ENCODE assay signal across 30 cellular contexts in the genomic region with DNA sequence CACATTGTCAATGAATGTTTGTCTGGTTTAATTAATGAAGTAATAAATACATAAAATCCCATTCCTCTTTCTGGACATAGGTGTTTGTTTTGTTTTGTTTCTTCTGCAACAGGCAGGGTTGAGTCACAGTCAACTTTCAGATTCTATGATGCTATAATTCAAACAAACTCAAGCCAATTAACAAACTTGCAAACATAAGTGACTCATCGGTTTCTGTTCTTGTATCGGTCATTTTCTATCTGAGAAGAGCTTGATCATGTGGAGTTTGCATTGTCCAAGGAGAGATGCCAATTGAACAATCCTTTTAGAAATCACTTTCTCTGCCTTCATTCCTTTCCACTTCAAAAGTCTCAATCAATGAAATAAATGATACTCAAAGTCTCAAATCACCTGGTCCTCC.
DNase-seq lines count a peak whose midpoint lies in the region; ATAC-seq and TF ChIP-seq lines count a peak whose summit lies in the region.
"Had no signal": no experiment of that assay in that cellular context is flagged by ENCODE, and none has a peak within 500 bp of the region (broad histone marks: within the 10 kb centered on the region; RNA-seq: fewer than 3 reads in every experiment).

No MANE protein-coding gene starts in this region.

- DNase-seq in activated CD4-positive, alpha-beta T cell treated with anti-CD3 and anti-CD28 coated beads for 36 hours = no peak
- DNase-seq in activated CD4-positive, alpha-beta T cell treated with anti-CD3 and anti-CD28 coated beads for 48 hours = no peak
- DNase-seq in M059J (ENCODE audit: low read depth) (peak; percentile 3), epithelial cell of esophagus (ENCODE audit: low read depth) (peak; percentile 1), mesenteric fat pad (ENCODE audit: low spot score) (no peak), DMS53 (lab: John Stamatoyannopoulos, UW) (no peak)
- DNase-seq: activated B cell treated with CpG ODN at 0.5 μM for 24 hours; activated naive CD8-positive, alpha-beta T cell treated with anti-CD3 and anti-CD28 coated beads for 36 hours; AML-193; CD8-positive, alpha-beta T cell; cerebellar nuclear complex; foreskin melanocyte; H9; immature natural killer cell; Karpas-422; left lung; NCI-H1105 treated with DMSO at 0.1 percent for 48 hours; NCI-H524; pancreas; stimulated activated CD4-positive, alpha-beta T cell treated with anti-CD3 and anti-CD28 coated beads, Interleukin-4, amount 100 ng/mL, for 4 hours; stomach; T1000 had no signal

- peaks cover 39% of the 10 kb centered on the region for H3K27me3 Mint-ChIP-seq in activated CD4-positive, alpha-beta T cell treated with anti-CD3 and anti-CD28 coated beads for 36 hours

- POLR2A ChIA-PET in activated CD4-positive, alpha-beta T cell treated with anti-CD3 and anti-CD28 coated beads for 36 hours (lab: Charles Lee) = interaction anchor here (0.7 kb wide), 2 partner anchors 293 to 544 kb away, joined by 3 read pairs; no protein-coding TSS in a partner anchor

- intact Hi-C loops in activated CD4-positive, alpha-beta T cell treated with anti-CD3 and anti-CD28 coated beads for 36 hours (cut with DNase I, micrococcal nuclease) = loop anchor here in 1 of 2 experiments (2.0 kb wide), 1 partner anchor 174 kb away; no protein-coding TSS in a partner anchor

- H3K4me3 ChIP-seq in epithelial cell of esophagus (ENCODE audit: low read length) = no peak overlapping the region
- H3K4me3 ChIP-seq: hepatocyte, left lung, pancreas, right atrium auricular region, stomach, tibial nerve had no signal

- H3K36me3 Mint-ChIP-seq in activated CD4-positive, alpha-beta T cell treated with anti-CD3 and anti-CD28 coated beads for 36 hours (ENCODE audit: low read depth) = no peaks in the 10 kb centered on the region
- H3K36me3 Mint-ChIP-seq: activated naive CD8-positive, alpha-beta T cell treated with anti-CD3 and anti-CD28 coated beads for 36 hours; CD8-positive, alpha-beta T cell; immature natural killer cell had no signal

- no peak overlapping the region for H3K4me3 Mint-ChIP-seq in activated CD4-positive, alpha-beta T cell treated with anti-CD3 and anti-CD28 coated beads for 36 hours
- H3K4me3 Mint-ChIP-seq: activated B cell treated with CpG ODN at 0.5 μM for 24 hours; activated naive CD8-positive, alpha-beta T cell treated with anti-CD3 and anti-CD28 coated beads for 36 hours; CD8-positive, alpha-beta T cell; H9; immature natural killer cell; nephron had no signal

- CTCF ChIA-PET in activated CD4-positive, alpha-beta T cell treated with anti-CD3 and anti-CD28 coated beads for 36 hours (lab: Charles Lee) = no interaction called here

- peaks cover 9% of the 10 kb centered on the region for H3K4me1 Mint-ChIP-seq in activated CD4-positive, alpha-beta T cell treated with anti-CD3 and anti-CD28 coated beads for 36 hours
- H3K4me1 Mint-ChIP-seq: activated B cell treated with CpG ODN at 0.5 μM for 24 hours, H9, immature natural killer cell, nephron had no signal

- H3K9me3 Mint-ChIP-seq in activated CD4-positive, alpha-beta T cell treated with anti-CD3 and anti-CD28 coated beads for 36 hours (ENCODE audit: low read depth) = no peaks in the 10 kb centered on the region
- H3K9me3 Mint-ChIP-seq: activated T-helper 2 cell treated with anti-CD3 and anti-CD28 coated beads, Interferon-gamma antibody, Interleukin-2, Interleukin-4, amounts not matched to agents 10 μg/mL and 5 μg/mL and 100 μg/mL, durations not matched to agents 14 hours and 24 hours and 36 hours; nephron had no signal

- no peak for TF ChIP-seq CTCF in epithelial cell of esophagus (IDR thresholded peaks at IDR 0.05; ENCODE audit: insufficient read depth, low read depth, low read length, missing control alignments)

- peak; percentile 70 for ATAC-seq in activated CD4-positive, alpha-beta T cell treated with anti-CD3 and anti-CD28 coated beads for 36 hours
- ATAC-seq in GM21423 (IDR thresholded peaks at IDR 0.05; ENCODE audit: unreplicated experiment) = peak; percentile 65
- no peak for ATAC-seq in HG03039 (IDR thresholded peaks at IDR 0.05; ENCODE audit: unreplicated experiment)
- ATAC-seq: CD8-positive, alpha-beta T cell; left lung; pancreas; Right ventricle myocardium inferior had no signal

- no peak overlapping the region for H3K27ac Mint-ChIP-seq in activated CD4-positive, alpha-beta T cell treated with anti-CD3 and anti-CD28 coated beads for 36 hours
- H3K27ac Mint-ChIP-seq: activated B cell treated with CpG ODN at 0.5 μM for 24 hours; activated naive CD8-positive, alpha-beta T cell treated with anti-CD3 and anti-CD28 coated beads for 36 hours; activated T-helper 2 cell treated with anti-CD3 and anti-CD28 coated beads, Interferon-gamma antibody, Interleukin-2, Interleukin-4, amounts not matched to agents 10 μg/mL and 5 μg/mL and 100 μg/mL, durations not matched to agents 14 hours and 24 hours and 36 hours; CD8-positive, alpha-beta T cell; H9; immature natural killer cell; nephron had no signal

Comparison
In these comparisons a context has a peak if more than half of its experiments do, and no peak if none do; other contexts are left out.
1. DNase-seq: peak in M059J (single experiment) and epithelial cell of esophagus (single experiment); none in activated CD4-positive, alpha-beta T cell treated with anti-CD3 and anti-CD28 coated beads for 36 hours (single experiment), activated CD4-positive, alpha-beta T cell treated with anti-CD3 and anti-CD28 coated beads for 48 hours (single experiment), mesenteric fat pad (single experiment) and DMS53 (single experiment).